Comparison of ENCODE assay signal across 14 cellular contexts in the genomic region with DNA sequence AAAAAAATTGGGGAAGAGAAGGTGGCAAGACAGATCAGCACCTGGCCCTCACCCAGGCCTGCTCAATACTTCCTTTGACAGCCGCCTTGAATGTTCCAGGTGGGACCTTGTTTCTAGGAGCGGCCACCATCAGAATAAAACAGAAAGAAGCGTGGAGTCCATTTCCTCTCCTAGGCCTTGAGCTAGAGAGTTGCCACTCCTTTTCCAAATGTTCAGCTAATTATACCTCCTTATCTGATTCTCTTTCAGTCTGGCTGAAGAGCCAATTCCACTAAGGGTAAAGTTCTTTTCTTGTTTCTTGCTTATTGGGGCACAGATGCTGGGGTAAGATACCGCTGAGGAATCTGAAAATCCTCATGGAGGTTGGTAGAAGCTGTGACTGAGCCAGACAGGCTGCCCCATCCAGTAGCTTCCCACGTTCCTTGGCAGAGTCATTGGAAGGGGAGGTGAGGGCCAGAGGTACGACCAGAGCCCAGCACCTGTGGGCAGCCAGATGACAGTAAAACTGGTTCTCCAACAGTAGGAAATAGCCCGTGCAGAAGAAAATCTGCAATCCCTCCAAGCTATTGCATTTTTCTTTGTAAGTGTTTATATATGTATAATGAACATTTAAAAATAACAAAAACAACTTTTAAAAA.
"Had no signal": no experiment of that assay in that cellular context is flagged by ENCODE, and none has a peak within 500 bp of the region (broad histone marks: within the 10 kb centered on the region; RNA-seq: fewer than 3 reads in every experiment).

No MANE protein-coding gene starts in this region.

- H3K4me1 ChIP-seq: pancreas, thyroid gland had no signal

- H3K27me3 Mint-ChIP-seq: activated CD4-positive, alpha-beta T cell treated with anti-CD3 and anti-CD28 coated beads for 36 hours; T-cell had no signal

- H3K9me3 Mint-ChIP-seq: activated naive CD4-positive, alpha-beta T cell treated with anti-CD3 and anti-CD28 coated beads, Interleukin-2, amount 50 U/mL, for 72 hours; brain; memory B cell; T-cell had no signal

- H3K27me3 ChIP-seq: pancreas, thyroid gland had no signal

- H3K36me3 Mint-ChIP-seq: activated naive CD4-positive, alpha-beta T cell treated with anti-CD3 and anti-CD28 coated beads, Interleukin-2, amount 50 U/mL, for 72 hours; brain; memory B cell; T-cell had no signal

- ATAC-seq: activated CD4-positive, alpha-beta T cell treated with anti-CD3 and anti-CD28 coated beads for 36 hours; activated naive CD4-positive, alpha-beta T cell treated with anti-CD3 and anti-CD28 coated beads, Interleukin-2, amount 50 U/mL, for 72 hours; pancreas had no signal

- H3K27ac ChIP-seq: pancreas, thyroid gland, WERI-Rb-1 had no signal

- H3K4me1 Mint-ChIP-seq: memory B cell had no signal

- H3K4me3 ChIP-seq: pancreas, thyroid gland had no signal

- H3K9me3 ChIP-seq: pancreas, thyroid gland had no signal

- DNase-seq: activated effector memory CD4-positive, alpha-beta T cell treated with anti-CD3 and anti-CD28 coated beads, Interleukin-2, amount 50 U/mL, for 16 hours; activated T-cell treated with anti-CD3 and anti-CD28 coated beads, Interleukin-2, amount 50 U/mL, for 1 hour; amniotic stem cell; cerebellar nuclear complex; dermis blood vessel endothelial cell; pancreas; stimulated activated CD4-positive, alpha-beta T cell treated with anti-CD3 and anti-CD28 coated beads, Interleukin-4, amount 100 ng/mL, for 4 hours; thyroid gland had no signal

- H3K4me3 Mint-ChIP-seq: activated CD4-positive, alpha-beta T cell treated with anti-CD3 and anti-CD28 coated beads for 36 hours; brain; memory B cell; T-cell had no signal

- H3K36me3 ChIP-seq: pancreas, thyroid gland, WERI-Rb-1 had no signal

- H3K27ac Mint-ChIP-seq: activated CD4-positive, alpha-beta T cell treated with anti-CD3 and anti-CD28 coated beads for 36 hours; activated naive CD4-positive, alpha-beta T cell treated with anti-CD3 and anti-CD28 coated beads, Interleukin-2, amount 50 U/mL, for 72 hours; memory B cell had no signal
